21 cellular contexts compared by ENCODE assay signal in the genomic region with DNA sequence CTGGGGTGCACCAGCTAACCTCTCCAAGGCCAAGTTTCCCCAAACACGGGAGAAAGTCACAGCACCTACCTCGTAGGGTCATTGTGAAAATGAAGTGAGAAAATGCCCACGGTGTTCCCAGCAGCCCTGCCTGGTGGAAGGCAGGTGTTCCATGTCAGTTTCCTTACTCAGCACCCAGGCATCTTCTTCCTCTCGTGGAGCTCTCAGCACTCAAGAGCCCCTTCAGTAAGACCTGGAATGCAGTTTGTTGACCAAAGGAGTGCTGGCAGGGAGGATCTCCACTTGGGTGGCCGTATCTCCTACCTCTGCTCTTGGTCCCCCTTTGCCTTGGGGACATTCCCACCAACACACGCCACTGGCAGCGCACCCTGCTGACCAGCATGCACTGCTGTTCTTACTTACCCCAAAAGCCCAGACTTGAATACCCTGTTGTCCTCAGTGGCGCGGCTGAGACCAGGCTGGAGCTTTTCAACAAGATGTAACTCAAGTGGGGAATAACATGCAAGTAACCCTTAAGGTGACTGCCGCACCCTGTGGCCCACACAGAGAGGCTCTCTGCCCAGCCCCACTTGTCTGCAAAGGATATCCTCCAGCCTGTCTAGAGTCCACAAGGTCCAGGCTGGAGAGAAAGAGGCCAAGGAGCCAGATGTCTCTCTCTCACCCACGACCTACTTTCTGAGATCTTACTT.
DNase-seq lines count a peak whose midpoint lies in the region; ATAC-seq and TF ChIP-seq lines count a peak whose summit lies in the region.
"Had no signal": no experiment of that assay in that cellular context is flagged by ENCODE, and none has a peak within 500 bp of the region (broad histone marks: within the 10 kb centered on the region; RNA-seq: fewer than 3 reads in every experiment).

No MANE protein-coding gene starts in this region.

- TF ChIP-seq CTCF in esophagus squamous epithelium (IDR thresholded peaks at IDR 0.05) (no peak), lung (IDR thresholded peaks at IDR 0.05; ENCODE audit: control extremely low read depth, extremely low read depth) (no peak), upper lobe of left lung (IDR thresholded peaks at IDR 0.05) (no peak), stomach (IDR thresholded peaks at IDR 0.05) (no peak)

- no peak for TF ChIP-seq EP300 in upper lobe of left lung (IDR thresholded peaks at IDR 0.05)
- TF ChIP-seq EP300 in stomach (IDR thresholded peaks at IDR 0.05) = no peak

- H3K4me1 ChIP-seq in esophagus squamous epithelium (peaks cover 28 to 79% (median 40%) of the 10 kb centered on the region in 3 donors), lung (ENCODE audit: control insufficient read depth in 2 of 2, insufficient read depth in 2 of 2, low read length in 2 of 2) (no peaks in the 10 kb centered on the region), upper lobe of left lung (no peaks in the 10 kb centered on the region), stomach (peaks cover 0 to 10% (median 3%) of the 10 kb centered on the region in 4 donors)
- H3K4me1 ChIP-seq: A549; BE2C; BLaER1 treated with 17β-estradiol and CSF1 and Interleukin-3, amounts not matched to agents 10 nM and 100 nM; HAP-1 had no signal

- TF ChIP-seq POLR2A in esophagus squamous epithelium (IDR thresholded peaks at IDR 0.05) (no peak), upper lobe of left lung (IDR thresholded peaks at IDR 0.05) (no peak), stomach (IDR thresholded peaks at IDR 0.05) (no peak)

- H3K27ac ChIP-seq in esophagus squamous epithelium (peak overlapping the region in 3 of 4 donors; percentile 22 to 90 (median 84)), lung (ENCODE audit: low read depth in 1 of 2, low read length in 1 of 2) (no peak overlapping the region), upper lobe of left lung (no peak overlapping the region), stomach (no peak overlapping the region)
- H3K27ac ChIP-seq: A549; BLaER1 treated with 17β-estradiol and CSF1 and Interleukin-3, amounts not matched to agents 10 nM and 100 nM had no signal

- no peak for ATAC-seq in lung (ENCODE audit: insufficient read depth, low FRiP score)
- peak; percentile 31 to 47 for ATAC-seq in upper lobe of left lung (ENCODE audit: low FRiP score in 2 of 2)
- no peak for ATAC-seq in GM21367 (IDR thresholded peaks at IDR 0.05; ENCODE audit: unreplicated experiment)
- ATAC-seq: A549 had no signal

- intact Hi-C loops in esophagus squamous epithelium (cut with DNase I) (no loop called here), stomach (cut with DNase I; ENCODE audit: low total_unique reads) (no loop called here)

- 70 to 77% methylated on average over 6 to 9 of the region's 11 CpGs for WGBS in esophagus squamous epithelium, 2 donors
- WGBS in lung, 2 donors = 63 to 81% methylated on average over 11 of the region's 11 CpGs
- WGBS in upper lobe of left lung, 2 donors = 60 to 64% methylated on average over 10 to 11 of the region's 11 CpGs
- 82 to 87% (median 85%) methylated on average over 11 of the region's 11 CpGs for WGBS in stomach, 5 donors

- no peak overlapping the region for H3K4me3 ChIP-seq in esophagus squamous epithelium
- H3K4me3 ChIP-seq in lung = no peak overlapping the region
- H3K4me3 ChIP-seq in upper lobe of left lung = no peak overlapping the region
- no peak overlapping the region for H3K4me3 ChIP-seq in stomach
- H3K4me3 ChIP-seq: A549; BLaER1 treated with 17β-estradiol and CSF1 and Interleukin-3, amounts not matched to agents 10 nM and 100 nM; HAP-1 had no signal

- H3K27me3 ChIP-seq in esophagus squamous epithelium (peaks cover 0 to 11% (median 0%) of the 10 kb centered on the region in 4 donors), lung (ENCODE audit: control insufficient read depth, insufficient read depth) (no peaks in the 10 kb centered on the region), upper lobe of left lung (no peaks in the 10 kb centered on the region), stomach (peaks cover 0 to 30% (median 0%) of the 10 kb centered on the region in 3 donors)
- H3K27me3 ChIP-seq: BE2C; BLaER1 treated with 17β-estradiol and CSF1 and Interleukin-3, amounts not matched to agents 10 nM and 100 nM had no signal

- H3K36me3 ChIP-seq in esophagus squamous epithelium (no peaks in the 10 kb centered on the region), lung (ENCODE audit: control insufficient read depth in 2 of 2, insufficient read depth in 2 of 2, low read length in 2 of 2) (no peaks in the 10 kb centered on the region), upper lobe of left lung (no peaks in the 10 kb centered on the region), stomach (no peaks in the 10 kb centered on the region)
- H3K36me3 ChIP-seq: BE2C; BLaER1 treated with 17β-estradiol and CSF1 and Interleukin-3, amounts not matched to agents 10 nM and 100 nM; HAP-1 had no signal

- DNase-seq in DMS79 treated with DMSO at 0.1 percent for 48 hours (lab: John Stamatoyannopoulos, UW) (peak; percentile 53), DMS79 (lab: John Stamatoyannopoulos, UW) (no peak), esophagus squamous epithelium (lab: John Stamatoyannopoulos, UW) (no peak), lung (ENCODE audit: low spot score) (peak; percentile 59), upper lobe of left lung (peak; percentile 27 to 40), stomach (no peak), NCI-H1694 treated with DMSO at 0.1 percent for 48 hours (lab: John Stamatoyannopoulos, UW) (no peak)
- DNase-seq: 8988T; ACHN; AML-193; BE2C; CD4-positive, alpha-beta T cell; CD8-positive, alpha-beta memory T cell; DMS 273 treated with DMSO at 0.1 percent for 48 hours; GF-D8; GOT3; HFFc6 had no signal

- H3K9me3 ChIP-seq in esophagus squamous epithelium (no peaks in the 10 kb centered on the region), lung (ENCODE audit: control insufficient read depth in 2 of 2, insufficient read depth in 1 of 2, low read length in 1 of 2) (no peaks in the 10 kb centered on the region), upper lobe of left lung (no peaks in the 10 kb centered on the region), stomach (no peaks in the 10 kb centered on the region)
- H3K9me3 ChIP-seq: A549, BE2C, HAP-1 had no signal

Comparison
In these comparisons a context has a peak if more than half of its experiments do, and no peak if none do; other contexts are left out.
1. DNase-seq: peak in DMS79 treated with DMSO at 0.1 percent for 48 hours (single experiment), lung (single experiment) and upper lobe of left lung (2 of 2); none in DMS79 (single experiment), esophagus squamous epithelium (single experiment), stomach (single experiment) and NCI-H1694 treated with DMSO at 0.1 percent for 48 hours (single experiment).
2. H3K27ac ChIP-seq: peak in esophagus squamous epithelium (3 of 4); none in lung (0 of 2), upper lobe of left lung (0 of 4) and stomach (0 of 5).
3. ATAC-seq: peak in upper lobe of left lung (2 of 2); none in lung (single experiment) and GM21367 (single experiment).